ENCODE assay signal across 22 cellular contexts in the genomic region with DNA sequence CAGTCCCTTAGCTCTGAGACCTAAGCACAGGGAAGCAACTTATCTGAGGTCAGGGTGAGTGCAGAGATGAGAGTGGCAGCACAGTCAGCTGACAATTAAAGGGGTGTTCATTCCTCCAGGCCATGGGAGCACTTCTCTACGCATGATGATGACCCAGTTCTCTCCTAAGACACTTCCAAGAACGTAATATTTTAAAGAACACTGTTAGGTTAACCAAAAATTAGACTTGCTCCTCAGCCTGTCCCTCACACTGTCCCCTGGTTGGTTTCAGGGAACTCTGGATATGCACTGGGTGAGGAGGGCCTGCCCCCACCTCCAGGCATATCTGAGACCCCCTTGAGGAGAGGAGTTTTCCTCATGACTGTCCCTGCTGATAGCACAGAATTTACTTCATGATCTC.
DNase-seq lines count a peak whose midpoint lies in the region; ATAC-seq lines count a peak whose summit lies in the region.
"Had no signal": no experiment of that assay in that cellular context is flagged by ENCODE, and none has a peak within 500 bp of the region (broad histone marks: within the 10 kb centered on the region; RNA-seq: fewer than 3 reads in every experiment).

No MANE protein-coding gene starts in this region.

- no peak overlapping the region for H3K23ac ChIP-seq in trophoblast cell (ENCODE audit: low read length)

- DNase-seq in trophoblast cell: no peak
- no peak for DNase-seq in HCEC 1CT
- no peak for DNase-seq in HK-2 (ENCODE audit: unreplicated experiment)
- DNase-seq in central memory CD4-positive, alpha-beta T cell: no peak
- DNase-seq: BE2C, DMS53, GDM1, KG1, NCI-H1092 treated with DMSO at 0.1 percent for 48 hours, NCI-H1436 treated with DMSO at 0.1 percent for 48 hours, NCI-H2029, NCI-H2227 treated with DMSO at 0.1 percent for 48 hours, NCI-H510A treated with DMSO at 0.1 percent for 48 hours, NCI-H748 treated with DMSO at 0.1 percent for 48 hours, PC-9, RPMI8226, SHP77 had no signal

- H3K9ac ChIP-seq in trophoblast cell (ENCODE audit: low read length): no peak overlapping the region

- no peak overlapping the region for H2AK5ac ChIP-seq in trophoblast cell (ENCODE audit: low read length)

- no CpG with 5 or more reads among the region's 2 CpGs for WGBS in trophoblast cell (ENCODE audit: extremely low coverage, insufficient coverage, insufficient read length)

- H3K27ac ChIP-seq in trophoblast cell (ENCODE audit: low read depth, low read length): no peak overlapping the region
- H3K27ac ChIP-seq: PC-9 had no signal

- no peak overlapping the region for H2AFZ ChIP-seq in trophoblast cell (ENCODE audit: insufficient read depth, low read length, poor library complexity)
- H2AFZ ChIP-seq: GM23338, PC-9 had no signal

- H3K4me3 ChIP-seq in trophoblast cell (ENCODE audit: low read depth, low read length): peak overlapping the region; percentile 32
- H3K4me3 ChIP-seq: GM23338, HAP-1, PC-9 had no signal

- H3K79me2 ChIP-seq in trophoblast cell (ENCODE audit: control insufficient read depth, insufficient read depth, low read length, poor library complexity): no peaks in the 10 kb centered on the region

- no peaks in the 10 kb centered on the region for H3K36me3 ChIP-seq in trophoblast cell (ENCODE audit: control insufficient read depth in 1 of 2, insufficient read depth in 2 of 2, low read length in 2 of 2)
- H3K36me3 ChIP-seq: BE2C, HAP-1 had no signal

- no peak overlapping the region for H3K14ac ChIP-seq in trophoblast cell (ENCODE audit: low read length)

- H4K8ac ChIP-seq in trophoblast cell (ENCODE audit: low read depth, low read length): no peak overlapping the region

- no peak overlapping the region for H4K91ac ChIP-seq in trophoblast cell (ENCODE audit: low read depth, low read length)

- no peak overlapping the region for H3K4ac ChIP-seq in trophoblast cell (ENCODE audit: low read depth, low read length)

- H2BK12ac ChIP-seq in trophoblast cell (ENCODE audit: low read length): no peak overlapping the region

- no peak overlapping the region for H2BK5ac ChIP-seq in trophoblast cell (ENCODE audit: low read depth, low read length, poor library complexity)

- peak; percentile 12 for ATAC-seq in GM19351 (IDR thresholded peaks at IDR 0.05; ENCODE audit: unreplicated experiment)
- ATAC-seq in HG02588 (IDR thresholded peaks at IDR 0.05; ENCODE audit: unreplicated experiment): peak; percentile 14
- peak; percentile 11 for ATAC-seq in HG03442 (IDR thresholded peaks at IDR 0.05; ENCODE audit: unreplicated experiment)
- ATAC-seq: GM23338 had no signal

- H3K18ac ChIP-seq in trophoblast cell (ENCODE audit: low read length): no peak overlapping the region

- no peak overlapping the region for H2BK120ac ChIP-seq in trophoblast cell (ENCODE audit: insufficient read depth, low read length, poor library complexity)

- peaks cover 1% of the 10 kb centered on the region for H3K79me1 ChIP-seq in trophoblast cell (ENCODE audit: low read length)

- H4K12ac ChIP-seq in trophoblast cell (ENCODE audit: low read depth, low read length): no peak overlapping the region

- H3K4me2 ChIP-seq in trophoblast cell (ENCODE audit: low read length): no peak overlapping the region
- H3K4me2 ChIP-seq: GM23338, PC-9 had no signal

- no peaks in the 10 kb centered on the region for H3K9me3 ChIP-seq in trophoblast cell (ENCODE audit: insufficient read depth, low read depth, low read length)
- H3K9me3 ChIP-seq: BE2C, HAP-1 had no signal

- H3K27me3 ChIP-seq in trophoblast cell (ENCODE audit: insufficient read depth, low read length): no peaks in the 10 kb centered on the region
- H3K27me3 ChIP-seq: BE2C had no signal

- H3K4me1 ChIP-seq in trophoblast cell (ENCODE audit: control insufficient read depth in 1 of 2, insufficient read depth in 2 of 2, low read length in 2 of 2): peaks cover 9 to 12% of the 10 kb centered on the region in 2 experiments
- H3K4me1 ChIP-seq: BE2C, HAP-1 had no signal
